Comparison of ENCODE assay signal across 19 cellular contexts in genomic region chr2:130884013-130884412, GRCh38. TPM values are rescaled to one million over a fixed set of nuclear protein-coding genes. Genes with fewer than 3 reads are reported as not detected.
"Had no signal": no experiment of that assay in that cellular context is flagged by ENCODE, and none has a peak within 500 bp of the region (broad histone marks: within the 10 kb centered on the region; RNA-seq: fewer than 3 reads in every experiment).

No MANE protein-coding gene starts in this region.

- DNase-seq: activated CD4-positive, alpha-beta T cell treated with anti-CD3 and anti-CD28 coated beads for 48 hours; activated CD4-positive, alpha-beta T cell treated with anti-CD3 and anti-CD28 coated beads, Interleukin-2, amount 50 U/mL, for 4 hours; activated CD4-positive, CD25-positive, alpha-beta regulatory T cell treated with anti-CD3 and anti-CD28 coated beads, Interleukin-2, amount 50 U/mL, for 72 hours; activated CD8-positive, alpha-beta memory T cell treated with anti-CD3 and anti-CD28 coated beads, Interleukin-2, amount 50 U/mL, for 48 hours; activated CD8-positive, alpha-beta T cell treated with anti-CD3 and anti-CD28 coated beads, Interleukin-2, amount 10 ng/mL, durations not matched to agents 7 days and 5 days; activated naive CD4-positive, alpha-beta T cell treated with anti-CD3 and anti-CD28 coated beads for 36 hours; activated T-cell treated with anti-CD3 and anti-CD28 coated beads, Interleukin-2, amount 50 U/mL, for 1 hour; amygdala; cerebellar nuclear complex; NCI-H1092; NCI-H1930; NCI-H2171 treated with DMSO at 0.1 percent for 48 hours; NCI-H69; NK-92 treated with Interleukin-12 subunit alpha and Interleukin-12 subunit beta, amount 100 ng/mL, for 24 hours; Peyer's patch; SHP77 treated with DMSO at 0.1 percent for 48 hours had no signal

- FAIRE-seq: astrocyte, K562 had no signal

- H3K27me3 ChIP-seq: Peyer's patch had no signal

- H3K36me3 ChIP-seq: Peyer's patch had no signal

- H3K4me1 ChIP-seq: Peyer's patch had no signal

- H3K4me3 ChIP-seq: K562, Peyer's patch had no signal

- H3K9me3 ChIP-seq: Peyer's patch had no signal

- H3K27ac ChIP-seq: Peyer's patch had no signal

- ATAC-seq: activated CD8-positive, alpha-beta T cell treated with anti-CD3 and anti-CD28 coated beads, Interleukin-2, amount 10 ng/mL, durations not matched to agents 7 days and 5 days; WTC11 had no signal

RNA-seq across cellular contexts. Expression of gene ARHGEF4, which starts 47.3 kb away (rescaled TPM):
- total RNA-seq: K562 had no signal
- polyA plus RNA-seq: K562 had no signal
